ENCODE assay signal across 37 cellular contexts in genomic region chr19:30020189-30020588, GRCh38.
DNase-seq lines count a peak whose midpoint lies in the region; ATAC-seq, FAIRE-seq and TF ChIP-seq lines count a peak whose summit lies in the region.
"Had no signal": no experiment of that assay in that cellular context is flagged by ENCODE, and none has a peak within 500 bp of the region (broad histone marks: within the 10 kb centered on the region; RNA-seq: fewer than 3 reads in every experiment).

No MANE protein-coding gene starts in this region.

- no peaks in the 10 kb centered on the region for H3K9me3 Mint-ChIP-seq in activated naive CD4-positive, alpha-beta T cell treated with anti-CD3 and anti-CD28 coated beads, Interleukin-2, amount 10 ng/mL, durations not matched to agents 7 days and 5 days
- no peaks in the 10 kb centered on the region for H3K9me3 Mint-ChIP-seq in activated naive CD4-positive, alpha-beta T cell treated with anti-CD3 and anti-CD28 coated beads, Interleukin-2, amount 50 U/mL, for 24 hours
- no peaks in the 10 kb centered on the region for H3K9me3 Mint-ChIP-seq in activated naive CD4-positive, alpha-beta T cell treated with anti-CD3 and anti-CD28 coated beads for 36 hours
- H3K9me3 Mint-ChIP-seq: CD4-positive, alpha-beta memory T cell; CD4-positive, alpha-beta T cell; CD8-positive, alpha-beta memory T cell; CD8-positive, alpha-beta T cell had no signal

- H3K4me1 ChIP-seq in HEK293 (ENCODE audit: control insufficient read depth, insufficient read depth, low read length): no peaks in the 10 kb centered on the region
- H3K4me1 ChIP-seq: A549, BE2C, Caco-2 had no signal

- peaks cover 9 to 74% of the 10 kb centered on the region in 2 experiments for H3K36me3 ChIP-seq in HEK293 (ENCODE audit: control insufficient read depth in 2 of 2, insufficient read depth in 1 of 2, low read length in 2 of 2)

- DNase-seq in activated naive CD4-positive, alpha-beta T cell treated with anti-CD3 and anti-CD28 coated beads, Interleukin-2, amount 10 ng/mL, durations not matched to agents 7 days and 5 days: no peak
- DNase-seq in activated naive CD4-positive, alpha-beta T cell (lab: John Stamatoyannopoulos, UW): no peak
- DNase-seq in activated naive CD4-positive, alpha-beta T cell treated with anti-CD3 and anti-CD28 coated beads for 36 hours: no peak
- DNase-seq in GM10248 (ENCODE audit: extremely low spot score): no peak
- DNase-seq: 8988T; ACHN; AML-193; BE2C; C1 segment of cervical spinal cord; Caco-2; Calu3; CD4-positive, alpha-beta memory T cell; CD4-positive, alpha-beta T cell; CD4-positive, CD25-positive, alpha-beta regulatory T cell; CD8-positive, alpha-beta memory T cell; CD8-positive, alpha-beta T cell; COR-L47; DMS 273 treated with DMSO at 0.1 percent for 48 hours; DMS153; DMS53; DMS79; DMS79 treated with DMSO at 0.1 percent for 48 hours; DND-41; EL had no signal

- H3K4me3 ChIP-seq in HEK293 (ENCODE audit: low read depth, low read length): no peak overlapping the region
- H3K4me3 ChIP-seq: A549; BLaER1; BLaER1 treated with 17β-estradiol and CSF1 and Interleukin-3, amounts not matched to agents 10 nM and 100 nM had no signal

- FAIRE-seq in TTC549 (lab: Jason Lieb, UNC): peak; percentile 3
- FAIRE-seq: A204.1, D721Med had no signal

- no peak overlapping the region for H3K4me3 Mint-ChIP-seq in activated naive CD4-positive, alpha-beta T cell treated with anti-CD3 and anti-CD28 coated beads, Interleukin-2, amount 10 ng/mL, durations not matched to agents 7 days and 5 days
- no peak overlapping the region for H3K4me3 Mint-ChIP-seq in activated naive CD4-positive, alpha-beta T cell treated with anti-CD3 and anti-CD28 coated beads, Interleukin-2, amount 50 U/mL, for 24 hours
- H3K4me3 Mint-ChIP-seq in activated naive CD4-positive, alpha-beta T cell treated with anti-CD3 and anti-CD28 coated beads for 36 hours: no peak overlapping the region
- H3K4me3 Mint-ChIP-seq: B cell; CD14-positive monocyte; CD4-positive, alpha-beta memory T cell; CD4-positive, alpha-beta T cell; CD4-positive, CD25-positive, alpha-beta regulatory T cell; CD8-positive, alpha-beta memory T cell; CD8-positive, alpha-beta T cell had no signal

- no peak overlapping the region for H3K27ac ChIP-seq in HEK293 (ENCODE audit: extremely low read depth, low read depth, low read length)
- H3K27ac ChIP-seq: 22Rv1; A549; BLaER1; BLaER1 treated with 17β-estradiol and CSF1 and Interleukin-3, amounts not matched to agents 10 nM and 100 nM; C4-2B had no signal

- CTCF ChIA-PET in activated naive CD4-positive, alpha-beta T cell treated with anti-CD3 and anti-CD28 coated beads, Interleukin-2, amount 10 ng/mL, durations not matched to agents 7 days and 5 days (lab: Charles Lee): no interaction called here
- CTCF ChIA-PET in activated naive CD4-positive, alpha-beta T cell treated with anti-CD3 and anti-CD28 coated beads for 36 hours (lab: Charles Lee): interaction anchor here (0.6 kb wide), 1 partner anchor 19 kb away, joined by 3 read pairs; no protein-coding TSS in a partner anchor
- CTCF ChIA-PET in HEK293 (lab: Yijun Ruan, JAX) (interaction anchor here (0.6 to 2.1 kb wide), 4 partner anchors 16 to 646 kb away, joined by 3 to 7 read pairs (median 3); no protein-coding TSS in a partner anchor), GM10248 (lab: Yijun Ruan, JAX) (interaction anchor here (1.6 kb wide), 1 partner anchor 11 kb away, joined by 4 read pairs; no protein-coding TSS in a partner anchor)

- no peak for TF ChIP-seq CTCF in HEK293 (tag by site-specific recombination; IDR thresholded peaks at IDR 0.05)
- no peak for TF ChIP-seq CTCF in GM10248 (IDR thresholded peaks at IDR 0.05; ENCODE audit: control extremely low read depth, extremely low read depth, low read depth, missing control alignments)

- H3K27ac Mint-ChIP-seq in activated naive CD4-positive, alpha-beta T cell treated with anti-CD3 and anti-CD28 coated beads, Interleukin-2, amount 10 ng/mL, durations not matched to agents 7 days and 5 days: peak overlapping the region; percentile 50
- H3K27ac Mint-ChIP-seq in activated naive CD4-positive, alpha-beta T cell treated with anti-CD3 and anti-CD28 coated beads, Interleukin-2, amount 50 U/mL, for 24 hours: peak overlapping the region; percentile 3
- H3K27ac Mint-ChIP-seq in activated naive CD4-positive, alpha-beta T cell treated with anti-CD3 and anti-CD28 coated beads for 36 hours: no peak overlapping the region
- H3K27ac Mint-ChIP-seq: B cell; CD4-positive, alpha-beta T cell; CD8-positive, alpha-beta T cell had no signal

- H3K4me1 Mint-ChIP-seq in activated naive CD4-positive, alpha-beta T cell treated with anti-CD3 and anti-CD28 coated beads, Interleukin-2, amount 10 ng/mL, durations not matched to agents 7 days and 5 days: no peaks in the 10 kb centered on the region
- peaks cover 11% of the 10 kb centered on the region for H3K4me1 Mint-ChIP-seq in activated naive CD4-positive, alpha-beta T cell treated with anti-CD3 and anti-CD28 coated beads, Interleukin-2, amount 50 U/mL, for 24 hours
- H3K4me1 Mint-ChIP-seq in activated naive CD4-positive, alpha-beta T cell treated with anti-CD3 and anti-CD28 coated beads for 36 hours (ENCODE audit: low read depth): no peaks in the 10 kb centered on the region

- H3K36me3 Mint-ChIP-seq in activated naive CD4-positive, alpha-beta T cell treated with anti-CD3 and anti-CD28 coated beads, Interleukin-2, amount 10 ng/mL, durations not matched to agents 7 days and 5 days: peaks cover 18% of the 10 kb centered on the region
- H3K36me3 Mint-ChIP-seq in activated naive CD4-positive, alpha-beta T cell treated with anti-CD3 and anti-CD28 coated beads, Interleukin-2, amount 50 U/mL, for 24 hours: peaks cover 23% of the 10 kb centered on the region
- peaks cover 38% of the 10 kb centered on the region for H3K36me3 Mint-ChIP-seq in activated naive CD4-positive, alpha-beta T cell treated with anti-CD3 and anti-CD28 coated beads for 36 hours (ENCODE audit: low read depth)

- intact Hi-C loops in activated naive CD4-positive, alpha-beta T cell treated with anti-CD3 and anti-CD28 coated beads for 36 hours (cut with micrococcal nuclease): no loop called here

- POLR2A ChIA-PET in HEK293 (lab: Yijun Ruan, JAX): no interaction called here
- POLR2A ChIA-PET in GM10248 (lab: Yijun Ruan, JAX): no interaction called here

- no peaks in the 10 kb centered on the region for H3K27me3 Mint-ChIP-seq in activated naive CD4-positive, alpha-beta T cell treated with anti-CD3 and anti-CD28 coated beads, Interleukin-2, amount 10 ng/mL, durations not matched to agents 7 days and 5 days
- H3K27me3 Mint-ChIP-seq in activated naive CD4-positive, alpha-beta T cell treated with anti-CD3 and anti-CD28 coated beads, Interleukin-2, amount 50 U/mL, for 24 hours: no peaks in the 10 kb centered on the region
- H3K27me3 Mint-ChIP-seq in activated naive CD4-positive, alpha-beta T cell treated with anti-CD3 and anti-CD28 coated beads for 36 hours (ENCODE audit: low read depth): no peaks in the 10 kb centered on the region
- H3K27me3 Mint-ChIP-seq: B cell; CD4-positive, alpha-beta memory T cell; CD4-positive, alpha-beta T cell; CD4-positive, CD25-positive, alpha-beta regulatory T cell; CD8-positive, alpha-beta memory T cell had no signal

- no peak for ATAC-seq in GM18517 (IDR thresholded peaks at IDR 0.05; ENCODE audit: unreplicated experiment)
- ATAC-seq: A549; CD8-positive, alpha-beta T cell had no signal

- no peaks in the 10 kb centered on the region for H3K9me3 ChIP-seq in HEK293 (ENCODE audit: control insufficient read depth, insufficient read depth, low read depth, low read length)
- H3K9me3 ChIP-seq: BE2C, Caco-2 had no signal

TF ChIP-seq in HEK293, 187 proteins besides CTCF, POLR2A, EP300 and RAD21:
- TF ChIP-seq ZNF664 (tag by site-specific recombination; IDR thresholded peaks at IDR 0.05) (peak; percentile 95), ZNF19 (tag by site-specific recombination; IDR thresholded peaks at IDR 0.05; ENCODE audit: low read depth) (no peak), ZNF362 (tag by site-specific recombination; IDR thresholded peaks at IDR 0.05) (peak; percentile 52; the same call in 1 of the 2 replicates)
